In genomic region chr20:63240004-63240403, GRCh38 we compare ENCODE assay signal across 20 cellular contexts. TPM values are rescaled to one million over a fixed set of nuclear protein-coding genes. Genes with fewer than 3 reads are reported as not detected.
DNase-seq lines count a peak whose midpoint lies in the region; FAIRE-seq and TF ChIP-seq lines count a peak whose summit lies in the region.
"Had no signal": no experiment of that assay in that cellular context is flagged by ENCODE, and none has a peak within 500 bp of the region (broad histone marks: within the 10 kb centered on the region; RNA-seq: fewer than 3 reads in every experiment).

No MANE protein-coding gene starts in this region.

- FAIRE-seq in astrocyte (lab: Jason Lieb, UNC), result no peak
- FAIRE-seq: G401.6, GM12892 had no signal

- H4K8ac ChIP-seq in trophoblast cell (ENCODE audit: low read depth, low read length), result no peak overlapping the region

- H3K27ac Mint-ChIP-seq in astrocyte (ENCODE audit: unreplicated experiment), result peak overlapping the region; percentile 66
- no peak overlapping the region for H3K27ac Mint-ChIP-seq in glutamatergic neuron (ENCODE audit: unreplicated experiment)
- H3K27ac Mint-ChIP-seq: CD14-positive monocyte; CD4-positive, alpha-beta memory T cell had no signal

- peak overlapping the region; percentile 96 for H3K4me2 ChIP-seq in BLaER1
- H3K4me2 ChIP-seq in astrocyte (ENCODE audit: low read length), result no peak overlapping the region
- no peak overlapping the region for H3K4me2 ChIP-seq in trophoblast cell (ENCODE audit: low read length)

- DNase-seq in astrocyte (ENCODE audit: low read depth) (no peak), glutamatergic neuron (peak; percentile 14), trophoblast cell (no peak), CD1c-positive myeloid dendritic cell (ENCODE audit: extremely low spot score) (no peak), COLO668 (lab: John Stamatoyannopoulos, UW; ENCODE audit: unreplicated experiment) (no peak), NCI-H345 (lab: John Stamatoyannopoulos, UW) (no peak)
- DNase-seq: 8988T; Caco-2; CD4-positive, alpha-beta memory T cell; DMS153; DND-41; GOT3; H7; HCEC 1CT had no signal

- no peak overlapping the region for H2AFZ ChIP-seq in astrocyte (ENCODE audit: low read depth, low read length)
- no peak overlapping the region for H2AFZ ChIP-seq in trophoblast cell (ENCODE audit: insufficient read depth, low read length, poor library complexity)

- no peak overlapping the region for H3K4ac ChIP-seq in trophoblast cell (ENCODE audit: low read depth, low read length)

- H2BK12ac ChIP-seq in trophoblast cell (ENCODE audit: low read length), result no peak overlapping the region

- WGBS in trophoblast cell (ENCODE audit: extremely low coverage, insufficient coverage, insufficient read length), result no CpG with 5 or more reads among the region's 11 CpGs

- TF ChIP-seq CTCF in astrocyte (IDR thresholded peaks at IDR 0.05; ENCODE audit: insufficient read depth, low read depth, low read length), result no peak
- no peak for TF ChIP-seq CTCF in glutamatergic neuron (IDR thresholded peaks at IDR 0.05; ENCODE audit: partially characterized antibody, unreplicated experiment)

- H3K23ac ChIP-seq in trophoblast cell (ENCODE audit: low read length), result no peak overlapping the region

- no peak overlapping the region for H4K12ac ChIP-seq in trophoblast cell (ENCODE audit: low read depth, low read length)

- H3K27ac ChIP-seq in BLaER1 (peak overlapping the region; percentile 37; the same call in 1 of the 2 replicates), astrocyte (ENCODE audit: low read depth, low read length) (no peak overlapping the region), trophoblast cell (ENCODE audit: low read depth, low read length) (no peak overlapping the region)

- peaks cover 98% of the 10 kb centered on the region for H3K4me1 ChIP-seq in BLaER1
- H3K4me1 ChIP-seq in astrocyte (ENCODE audit: insufficient read depth, low read length), result peaks cover 4% of the 10 kb centered on the region
- H3K4me1 ChIP-seq in trophoblast cell (ENCODE audit: control insufficient read depth in 1 of 2, insufficient read depth in 2 of 2, low read length in 2 of 2), result peaks cover 27 to 31% of the 10 kb centered on the region in 2 experiments

- no peak overlapping the region for H3K14ac ChIP-seq in trophoblast cell (ENCODE audit: low read length)

- H3K9me3 Mint-ChIP-seq in astrocyte (ENCODE audit: unreplicated experiment), result no peaks in the 10 kb centered on the region
- peaks cover 10% of the 10 kb centered on the region for H3K9me3 Mint-ChIP-seq in glutamatergic neuron (ENCODE audit: unreplicated experiment)
- H3K9me3 Mint-ChIP-seq: CD4-positive, alpha-beta memory T cell had no signal

- no peak overlapping the region for H3K4me3 ChIP-seq in BLaER1
- no peak overlapping the region for H3K4me3 ChIP-seq in astrocyte (ENCODE audit: insufficient read depth, low read depth, low read length)
- no peak overlapping the region for H3K4me3 ChIP-seq in trophoblast cell (ENCODE audit: low read depth, low read length)

- H3K4me1 Mint-ChIP-seq in astrocyte (ENCODE audit: low read depth, unreplicated experiment) (no peaks in the 10 kb centered on the region), glutamatergic neuron (ENCODE audit: low read depth, unreplicated experiment) (peaks cover 8% of the 10 kb centered on the region)

- H4K20me1 ChIP-seq in BLaER1 (peaks cover 31% of the 10 kb centered on the region; the same call in 1 of the 2 replicates), astrocyte (ENCODE audit: insufficient read depth, low read length) (no peaks in the 10 kb centered on the region)

- H3K27me3 Mint-ChIP-seq in astrocyte (ENCODE audit: low read depth, unreplicated experiment) (peaks cover 5% of the 10 kb centered on the region), glutamatergic neuron (ENCODE audit: unreplicated experiment) (peaks cover 23% of the 10 kb centered on the region)

- H3K79me2 ChIP-seq in astrocyte (ENCODE audit: insufficient read depth, low read length) (no peaks in the 10 kb centered on the region), trophoblast cell (ENCODE audit: control insufficient read depth, insufficient read depth, low read length, poor library complexity) (peaks cover 2% of the 10 kb centered on the region)

- no peak overlapping the region for H4K91ac ChIP-seq in trophoblast cell (ENCODE audit: low read depth, low read length)

- H3K18ac ChIP-seq in trophoblast cell (ENCODE audit: low read length), result no peak overlapping the region

- H2AK5ac ChIP-seq in trophoblast cell (ENCODE audit: low read length), result peak overlapping the region; percentile 18

- H3K9me3 ChIP-seq in BLaER1 (no peaks in the 10 kb centered on the region), astrocyte (ENCODE audit: insufficient read depth, low read depth, low read length) (no peaks in the 10 kb centered on the region), trophoblast cell (ENCODE audit: insufficient read depth, low read depth, low read length) (no peaks in the 10 kb centered on the region)
- H3K9me3 ChIP-seq: Caco-2 had no signal

- H2BK120ac ChIP-seq in trophoblast cell (ENCODE audit: insufficient read depth, low read length, poor library complexity), result no peak overlapping the region

- H3K4me3 Mint-ChIP-seq in astrocyte (ENCODE audit: unreplicated experiment), result no peak overlapping the region
- no peak overlapping the region for H3K4me3 Mint-ChIP-seq in glutamatergic neuron (ENCODE audit: unreplicated experiment)
- H3K4me3 Mint-ChIP-seq: CD14-positive monocyte; CD4-positive, alpha-beta memory T cell had no signal

- H3K36me3 Mint-ChIP-seq in astrocyte (ENCODE audit: low read depth, unreplicated experiment) (peaks cover 4% of the 10 kb centered on the region), glutamatergic neuron (ENCODE audit: unreplicated experiment) (no peaks in the 10 kb centered on the region)
- H3K36me3 Mint-ChIP-seq: CD14-positive monocyte; CD4-positive, alpha-beta memory T cell had no signal

- no peaks in the 10 kb centered on the region for H3K27me3 ChIP-seq in BLaER1
- no peaks in the 10 kb centered on the region for H3K27me3 ChIP-seq in astrocyte (ENCODE audit: insufficient read depth, low read length)
- no peaks in the 10 kb centered on the region for H3K27me3 ChIP-seq in trophoblast cell (ENCODE audit: insufficient read depth, low read length)

- no peak overlapping the region; the same call in 1 of the 2 replicates for H3K9ac ChIP-seq in BLaER1
- H3K9ac ChIP-seq in astrocyte (ENCODE audit: low read length), result no peak overlapping the region
- no peak overlapping the region for H3K9ac ChIP-seq in trophoblast cell (ENCODE audit: low read length)

- peaks cover 26% of the 10 kb centered on the region for H3K79me1 ChIP-seq in trophoblast cell (ENCODE audit: low read length)

- peaks cover 18% of the 10 kb centered on the region for H3K36me3 ChIP-seq in BLaER1
- H3K36me3 ChIP-seq in astrocyte (ENCODE audit: insufficient read depth, low read length), result no peaks in the 10 kb centered on the region
- peaks cover 0 to 6% of the 10 kb centered on the region in 2 experiments for H3K36me3 ChIP-seq in trophoblast cell (ENCODE audit: control insufficient read depth in 1 of 2, insufficient read depth in 2 of 2, low read length in 2 of 2)

- no peak overlapping the region for H2BK5ac ChIP-seq in trophoblast cell (ENCODE audit: low read depth, low read length, poor library complexity)

RNA-seq across cellular contexts. Expression of gene BIRC7, which starts 4.3 kb away (rescaled TPM):
- total RNA-seq in astrocyte (2.9 and 3.3 TPM in 2 replicates), glutamatergic neuron (ENCODE audit: unreplicated experiment) (not detected)
- polyA plus RNA-seq in trophoblast cell (2013), result 12.8 and 14.9 TPM in 2 replicates
- total RNA-seq: A673; CD4-positive, alpha-beta memory T cell; H7 had no signal
- polyA plus RNA-seq: BJ; CD14-positive monocyte; CD4-positive, alpha-beta memory T cell had no signal

RNA-seq across cellular contexts. Expression of gene NKAIN4, which starts 14.3 kb away (rescaled TPM):
- total RNA-seq in astrocyte (146 and 162 TPM in 2 replicates), glutamatergic neuron (ENCODE audit: unreplicated experiment) (183 TPM)
- 40.3 and 44.3 TPM in 2 replicates for polyA plus RNA-seq in trophoblast cell (2013)
- total RNA-seq: A673; CD4-positive, alpha-beta memory T cell had no signal
- polyA plus RNA-seq: BJ; CD14-positive monocyte; CD4-positive, alpha-beta memory T cell had no signal

RNA-seq across cellular contexts. Expression of gene YTHDF1, which starts 24.1 kb away (rescaled TPM):
- total RNA-seq in astrocyte (98.9 and 107 TPM in 2 replicates), glutamatergic neuron (ENCODE audit: unreplicated experiment) (43.3 TPM)
- 89.1 and 94.0 TPM in 2 replicates for polyA plus RNA-seq in trophoblast cell (2013)

RNA-seq across cellular contexts. Expression of gene ARFGAP1, which starts 32.6 kb away (rescaled TPM):
- total RNA-seq in astrocyte (220 and 225 TPM in 2 replicates), glutamatergic neuron (ENCODE audit: unreplicated experiment) (93.6 TPM)
- polyA plus RNA-seq in trophoblast cell (2013), result 83.1 and 87.4 TPM in 2 replicates

RNA-seq across cellular contexts. Expression of gene COL20A1, which starts 53.0 kb away (rescaled TPM):
- total RNA-seq in astrocyte (3.1 and 5.0 TPM in 2 replicates), glutamatergic neuron (ENCODE audit: unreplicated experiment) (2.1 TPM)
- polyA plus RNA-seq in trophoblast cell (2013), result 0.23 and 0.26 TPM in 2 replicates
- total RNA-seq: A673 had no signal
- polyA plus RNA-seq: BJ; CD14-positive monocyte; CD4-positive, alpha-beta memory T cell had no signal
